ENCODE assay signal across 16 cellular contexts in the genomic region with DNA sequence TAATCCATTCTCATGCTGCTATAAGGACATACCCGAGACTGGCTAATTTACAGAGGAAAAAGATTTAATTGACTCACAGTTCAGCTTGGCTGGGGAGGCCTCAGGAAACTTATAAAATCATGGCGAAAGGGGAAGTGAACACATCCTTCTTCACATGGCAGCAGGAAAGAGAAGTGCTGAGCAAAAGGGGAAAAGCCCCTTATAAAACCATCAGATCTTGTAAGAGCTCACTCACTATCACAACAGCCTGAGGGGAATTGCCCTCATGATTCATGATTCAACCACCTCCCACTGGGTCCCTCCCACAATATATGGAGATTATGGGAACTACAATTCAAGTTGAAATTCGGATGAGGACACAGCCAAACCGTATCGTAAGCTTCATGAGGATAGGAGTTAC. TPM values are rescaled to one million over a fixed set of nuclear protein-coding genes. Genes with fewer than 3 reads are reported as not detected.
DNase-seq lines count a peak whose midpoint lies in the region; ATAC-seq and TF ChIP-seq lines count a peak whose summit lies in the region.
"Had no signal": no experiment of that assay in that cellular context is flagged by ENCODE, and none has a peak within 500 bp of the region (broad histone marks: within the 10 kb centered on the region; RNA-seq: fewer than 3 reads in every experiment).

No MANE protein-coding gene starts in this region.

- TF ChIP-seq CTCF in NB4 (IDR thresholded peaks at IDR 0.05; ENCODE audit: low read depth, low read length) (no peak), mesothelial cell of epicardium (IDR thresholded peaks at IDR 0.05; ENCODE audit: unreplicated experiment) (no peak)

- intact Hi-C loops in posterior vena cava (cut with DNase I), result no loop called here

- peak overlapping the region; percentile 83 for H3K27ac Mint-ChIP-seq in mesothelial cell of epicardium

- H3K4me3 ChIP-seq in NB4 (ENCODE audit: low read depth, low read length), result no peak overlapping the region
- H3K4me3 ChIP-seq: cardiac muscle cell had no signal

- no peaks in the 10 kb centered on the region for H3K36me3 Mint-ChIP-seq in mesothelial cell of epicardium

- peak; percentile 94 for DNase-seq in EH (ENCODE audit: low read depth)
- DNase-seq in NB4 (ENCODE audit: low read depth), result peak; percentile 59
- DNase-seq in brain pericyte (ENCODE audit: low read depth, low spot score), result peak; percentile 48
- DNase-seq in mesothelial cell of epicardium (ENCODE audit: low spot score in 2 of 2, unreplicated experiment in 2 of 2), result no peak
- no peak for DNase-seq in NCI-H2081 (lab: John Stamatoyannopoulos, UW)
- no peak for DNase-seq in posterior vena cava (ENCODE audit: low spot score)
- DNase-seq: activated CD4-positive, alpha-beta T cell treated with anti-CD3 and anti-CD28 coated beads for 48 hours; BE2C; NCI-H2107; right cardiac atrium; stimulated activated naive CD8-positive, alpha-beta T cell treated with anti-CD3 and anti-CD28 coated beads, Interleukin-15, Interleukin-2, amounts not matched to agents 100 U/mL and 50 U/mL, for 24 hours had no signal

- H3K4me3 Mint-ChIP-seq in mesothelial cell of epicardium, result no peak overlapping the region

- ATAC-seq in GM21526 (IDR thresholded peaks at IDR 0.05; ENCODE audit: low FRiP score, unreplicated experiment) (no peak), HG02798 (IDR thresholded peaks at IDR 0.05; ENCODE audit: poor library complexity, unreplicated experiment) (no peak)
- ATAC-seq: right cardiac atrium; stimulated activated naive CD8-positive, alpha-beta T cell treated with anti-CD3 and anti-CD28 coated beads, Interleukin-15, Interleukin-2, amounts not matched to agents 100 U/mL and 50 U/mL, for 24 hours had no signal

- H3K4me1 Mint-ChIP-seq in mesothelial cell of epicardium, result peaks cover 62% of the 10 kb centered on the region

- peaks cover 3% of the 10 kb centered on the region for H3K9me3 Mint-ChIP-seq in mesothelial cell of epicardium

- no peak for TF ChIP-seq POLR2A in NB4 (IDR thresholded peaks at IDR 0.05; ENCODE audit: extremely low read depth, insufficient read length)

- no peaks in the 10 kb centered on the region for H3K27me3 Mint-ChIP-seq in mesothelial cell of epicardium (ENCODE audit: low read depth)

RNA-seq across cellular contexts. Expression of a gene that starts 3.8 kb away (rescaled TPM):
- total RNA-seq in mesothelial cell of epicardium, result 63.6 to 74.4 TPM (median 67.0 TPM) in 3 replicates
- total RNA-seq in posterior vena cava, result 1 to 10 TPM; 5.0 to 6.0 TPM

RNA-seq across cellular contexts. Expression of a gene that starts 29.2 kb away (rescaled TPM):
- total RNA-seq in mesothelial cell of epicardium (8.5 to 9.7 TPM (median 9.6 TPM) in 3 replicates), posterior vena cava (not detected)
- total RNA-seq: cardiac muscle cell; epithelial cell of proximal tubule; right cardiac atrium; T-helper 1 cell treated with Interleukin-12 subunit alpha and Interleukin-12 subunit beta and Interleukin-4 antibody, amounts not matched to agents 30 ng/mL and 1 ng/mL, for 36 hours had no signal

Comparison
In these comparisons a context has a peak if more than half of its experiments do, and no peak if none do; other contexts are left out.
1. DNase-seq: peak in EH (single experiment), NB4 (single experiment) and brain pericyte (single experiment); none in mesothelial cell of epicardium (0 of 2), NCI-H2081 (0 of 2) and posterior vena cava (single experiment).